In the genomic region with DNA sequence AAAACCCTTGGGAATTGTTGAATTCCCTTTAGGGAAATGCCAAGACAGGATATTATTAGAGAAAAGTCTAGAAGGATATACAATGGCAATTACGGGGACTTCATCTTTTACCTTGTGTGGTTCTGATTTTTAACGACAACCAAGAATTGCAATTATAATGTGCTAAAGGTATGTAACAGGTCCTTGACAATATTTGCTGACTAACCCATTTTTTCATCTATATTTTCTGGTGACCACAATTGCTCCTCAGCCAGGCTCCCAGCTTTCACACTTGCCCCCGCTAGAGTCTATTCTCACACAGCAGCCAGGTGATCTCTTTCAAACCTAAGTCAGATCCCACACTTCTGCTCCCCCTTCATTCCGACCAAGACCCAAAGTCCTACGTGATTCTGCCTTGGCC, we compare ENCODE assay signal across 1 cellular context.
TF ChIP-seq lines count a peak whose summit lies in the region.

No MANE protein-coding gene starts in this region.

TF ChIP-seq in K562, 482 proteins besides CTCF, POLR2A, EP300 and RAD21 (continued from another document):
- TF ChIP-seq, protein P1, sequence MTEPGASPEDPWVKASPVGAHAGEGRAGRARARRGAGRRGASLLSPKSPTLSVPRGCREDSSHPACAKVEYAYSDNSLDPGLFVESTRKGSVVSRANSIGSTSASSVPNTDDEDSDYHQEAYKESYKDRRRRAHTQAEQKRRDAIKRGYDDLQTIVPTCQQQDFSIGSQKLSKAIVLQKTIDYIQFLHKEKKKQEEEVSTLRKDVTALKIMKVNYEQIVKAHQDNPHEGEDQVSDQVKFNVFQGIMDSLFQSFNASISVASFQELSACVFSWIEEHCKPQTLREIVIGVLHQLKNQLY (CRISPR knock-in tag; conservative IDR thresholded peaks at IDR 0.05): no peak
- TF ChIP-seq MAFG (tag; conservative IDR thresholded peaks at IDR 0.05): peak; percentile 62
